ENCODE assay signal across 1 cellular context in genomic region chr1:47840791-47841190, GRCh38.
TF ChIP-seq lines count a peak whose summit lies in the region.

No MANE protein-coding gene starts in this region.

TF ChIP-seq in HepG2, 621 proteins besides CTCF, POLR2A, EP300 and RAD21 (continued from another document and continues in another):
- TF ChIP-seq ZNF574 (CRISPR knock-in tag; IDR thresholded peaks at IDR 0.05) (0 out of 2 replicates have a peak, but pooled peaks have one; percentile 33), ZNF629 (CRISPR knock-in tag; conservative IDR thresholded peaks at IDR 0.05) (0 out of 2 replicates have a peak, but pooled peaks have one; percentile 6), BRF2 (CRISPR knock-in tag; IDR thresholded peaks at IDR 0.05) (no peak), ZGPAT (CRISPR knock-in tag; IDR thresholded peaks at IDR 0.05) (peak; percentile 54; the same call in 1 of the 2 replicates), GATAD2A (CRISPR knock-in tag; IDR thresholded peaks at IDR 0.05) (peak; percentile 91), LCORL (IDR thresholded peaks at IDR 0.05) (no peak), LCORL (CRISPR knock-in tag; IDR thresholded peaks at IDR 0.05) (peak; percentile 15; the same call in 1 of the 2 replicates), MEIS2 (CRISPR knock-in tag; IDR thresholded peaks at IDR 0.05) (peak; percentile 68; the same call in 1 of the 2 replicates), TSC22D2 (CRISPR knock-in tag; IDR thresholded peaks at IDR 0.05; ENCODE audit: borderline replicate concordance) (no peak), CEBPG (CRISPR knock-in tag; IDR thresholded peaks at IDR 0.05) (peak; percentile 69), ZNF710 (CRISPR knock-in tag; IDR thresholded peaks at IDR 0.05; ENCODE audit: borderline replicate concordance) (peak; percentile 85; the same call in 1 of the 2 replicates), NONO (IDR thresholded peaks at IDR 0.05) (no peak), NONO (CRISPR knock-in tag; conservative IDR thresholded peaks at IDR 0.05) (no peak), ZSCAN29 (CRISPR knock-in tag; conservative IDR thresholded peaks at IDR 0.05) (0 out of 2 replicates have a peak, but pooled peaks have one; percentile 76), SRSF9 (IDR thresholded peaks at IDR 0.05; ENCODE audit: borderline replicate concordance, insufficient read depth, low read depth, low read length, poor library complexity, severe bottlenecking) (no peak), ZNF484 (CRISPR knock-in tag; IDR thresholded peaks at IDR 0.05; ENCODE audit: borderline replicate concordance, low read depth) (no peak), ZNF230 (CRISPR knock-in tag; IDR thresholded peaks at IDR 0.05) (no peak), ZNF12 (CRISPR knock-in tag; IDR thresholded peaks at IDR 0.05) (0 out of 2 replicates have a peak, but pooled peaks have one; percentile 10), MXD4 (CRISPR knock-in tag; IDR thresholded peaks at IDR 0.05) (peak; percentile 32; the same call in 1 of the 2 replicates), BORCS8-MEF2B (CRISPR knock-in tag; IDR thresholded peaks at IDR 0.05) (0 out of 2 replicates have a peak, but pooled peaks have one; percentile 21), ZMYM4 (CRISPR knock-in tag; IDR thresholded peaks at IDR 0.05) (peak; percentile 38; the same call in 1 of the 2 replicates), ZMYM3 (CRISPR knock-in tag; IDR thresholded peaks at IDR 0.05) (peak; percentile 64; the same call in 1 of the 2 replicates), AGO1 (IDR thresholded peaks at IDR 0.05; ENCODE audit: low read depth, low read length, poor library complexity, severe bottlenecking) (no peak), RBM39 (IDR thresholded peaks at IDR 0.05; ENCODE audit: low read depth, low read length, poor library complexity, severe bottlenecking) (no peak), ELF3 (CRISPR knock-in tag; IDR thresholded peaks at IDR 0.05) (peak; percentile 61), MED1 (CRISPR knock-in tag; IDR thresholded peaks at IDR 0.05) (peak; percentile 59; the same call in 1 of the 2 replicates), FOXP4 (CRISPR knock-in tag; IDR thresholded peaks at IDR 0.05) (peak; percentile 47; the same call in 1 of the 2 replicates), MXI1 (IDR thresholded peaks at IDR 0.05; ENCODE audit: borderline replicate concordance, low read depth, low read length) (peak; percentile 31; the same call in 1 of the 3 replicates), ZNF205 (CRISPR knock-in tag; IDR thresholded peaks at IDR 0.05) (no peak), ZNF343 (CRISPR knock-in tag; IDR thresholded peaks at IDR 0.05) (peak; percentile 49; the same call in 1 of the 2 replicates), BCL6 (CRISPR knock-in tag; IDR thresholded peaks at IDR 0.05) (peak; percentile 71), TARDBP (CRISPR knock-in tag; IDR thresholded peaks at IDR 0.05) (no peak), HMG20A (CRISPR knock-in tag; IDR thresholded peaks at IDR 0.05; ENCODE audit: borderline replicate concordance) (peak; percentile 33; the same call in 1 of the 2 replicates), ZNF609 (CRISPR knock-in tag; IDR thresholded peaks at IDR 0.05; ENCODE audit: borderline replicate concordance) (peak; percentile 78; the same call in 1 of the 2 replicates), TFE3 (CRISPR knock-in tag; IDR thresholded peaks at IDR 0.05) (peak; percentile 90), ZNF644 (CRISPR knock-in tag; IDR thresholded peaks at IDR 0.05; ENCODE audit: low read depth) (0 out of 2 replicates have a peak, but pooled peaks have one; percentile 17), MAX (IDR thresholded peaks at IDR 0.05) (peak; percentile 81), ISL2 (CRISPR knock-in tag; IDR thresholded peaks at IDR 0.05) (peak; percentile 54; the same call in 1 of the 2 replicates), DPF2 (CRISPR knock-in tag; IDR thresholded peaks at IDR 0.05; ENCODE audit: borderline replicate concordance, low read depth) (peak; percentile 52; the same call in 1 of the 2 replicates), TFAP4 (IDR thresholded peaks at IDR 0.05; ENCODE audit: borderline replicate concordance, low read depth) (peak; percentile 47; the same call in 1 of the 2 replicates), ZNF704 (CRISPR knock-in tag; IDR thresholded peaks at IDR 0.05; ENCODE audit: borderline replicate concordance) (no peak), MYC (CRISPR knock-in tag; IDR thresholded peaks at IDR 0.05; ENCODE audit: borderline replicate concordance) (peak; percentile 52; the same call in 1 of the 2 replicates)
